ENCODE assay signal across 19 cellular contexts in genomic region chr17:59254742-59255141, GRCh38.
DNase-seq lines count a peak whose midpoint lies in the region; TF ChIP-seq lines count a peak whose summit lies in the region.
"Had no signal": no experiment of that assay in that cellular context is flagged by ENCODE, and none has a peak within 500 bp of the region (broad histone marks: within the 10 kb centered on the region; RNA-seq: fewer than 3 reads in every experiment).

No MANE protein-coding gene starts in this region.

- H3K4me3 ChIP-seq in OCI-LY3 (ENCODE audit: low read length) (no peak overlapping the region), epithelial cell of esophagus (ENCODE audit: low read length) (no peak overlapping the region)
- H3K4me3 ChIP-seq: HAP-1 had no signal

- no peaks in the 10 kb centered on the region for H3K27me3 ChIP-seq in OCI-LY3 (ENCODE audit: low read depth, low read length)

- in situ Hi-C loops in GM13976 (cut with MboI; ENCODE audit: low sequenced_read_pairs, unreplicated experiment): no loop called here

- DNase-seq in NOMO-1 treated with DMSO at 0.1 percent for 48 hours (lab: John Stamatoyannopoulos, UW; ENCODE audit: unreplicated experiment) (peak; percentile 7), NOMO-1 treated with dmso at 0.1 percent for 144 hours (lab: John Stamatoyannopoulos, UW; ENCODE audit: unreplicated experiment) (no peak), HuH-7.5 (ENCODE audit: low spot score) (peak; percentile 14), epithelial cell of esophagus (ENCODE audit: low read depth) (peak; percentile 7), NCI-H774 (lab: John Stamatoyannopoulos, UW) (no peak), GM13976 (ENCODE audit: low spot score) (no peak), NCI-H1092 treated with DMSO at 0.1 percent for 48 hours (lab: John Stamatoyannopoulos, UW) (no peak)
- DNase-seq: CD8-positive, alpha-beta T cell; GF-D8; KBM-7; NCI-H1105; NCI-H1694; NCI-H345; NCI-H69; SHP77 had no signal

- no peak for TF ChIP-seq CTCF in OCI-LY3 (IDR thresholded peaks at IDR 0.05; ENCODE audit: low read depth, low read length)
- no peak for TF ChIP-seq CTCF in epithelial cell of esophagus (IDR thresholded peaks at IDR 0.05; ENCODE audit: insufficient read depth, low read depth, low read length, missing control alignments)
- no peak for TF ChIP-seq CTCF in GM13976 (IDR thresholded peaks at IDR 0.05; ENCODE audit: borderline replicate concordance, control extremely low read depth, extremely low read depth, insufficient read depth, missing control alignments)

- H3K4me1 ChIP-seq in OCI-LY3 (ENCODE audit: low read length): peaks cover 6% of the 10 kb centered on the region
- H3K4me1 ChIP-seq: HAP-1 had no signal

- H3K9me3 ChIP-seq in OCI-LY3 (ENCODE audit: insufficient read depth, low read length): no peaks in the 10 kb centered on the region
- H3K9me3 ChIP-seq: HAP-1 had no signal

- no peaks in the 10 kb centered on the region for H3K36me3 ChIP-seq in OCI-LY3 (replicated peaks; ENCODE audit: low read depth, low read length)
- H3K36me3 ChIP-seq: HAP-1 had no signal

- no peak overlapping the region for H3K9ac ChIP-seq in OCI-LY3 (ENCODE audit: low read length)

- no peaks in the 10 kb centered on the region for H3K79me2 ChIP-seq in OCI-LY3 (ENCODE audit: low read length)

- no peak overlapping the region for H3K27ac ChIP-seq in OCI-LY3 (ENCODE audit: low read length)
- H3K27ac ChIP-seq: 22Rv1, HL-60 had no signal

- H3K4me2 ChIP-seq in OCI-LY3 (ENCODE audit: low read length): peak overlapping the region; percentile 39; the same call in 1 of the 2 replicates

- H2AFZ ChIP-seq in OCI-LY3 (ENCODE audit: low read depth, low read length): no peak overlapping the region; the same call in 1 of the 2 replicates

- no peaks in the 10 kb centered on the region for H4K20me1 ChIP-seq in OCI-LY3 (ENCODE audit: insufficient read depth, low read length)

Comparison
In these comparisons a context has a peak if more than half of its experiments do, and no peak if none do; other contexts are left out.
1. DNase-seq: peak in NOMO-1 treated with DMSO at 0.1 percent for 48 hours (single experiment), HuH-7.5 (single experiment) and epithelial cell of esophagus (single experiment); none in NOMO-1 treated with dmso at 0.1 percent for 144 hours (single experiment), NCI-H774 (single experiment), GM13976 (single experiment) and NCI-H1092 treated with DMSO at 0.1 percent for 48 hours (single experiment).